Comparison of ENCODE assay signal across 8 cellular contexts in genomic region chr11:129279326-129280026, GRCh38.
DNase-seq lines count a peak whose midpoint lies in the region; ATAC-seq, FAIRE-seq and TF ChIP-seq lines count a peak whose summit lies in the region.

No MANE protein-coding gene starts in this region.

- no TSS peak for BruUV-seq in OCI-LY7 (replicated peaks; lab: Mats Ljungman, UMichigan)

- no peak; a peak in 1 of 5 replicates for TF ChIP-seq RAD21 in A549 (conservative IDR thresholded peaks at IDR 0.05 in 1 of 2, IDR thresholded peaks at IDR 0.05 in 1 of 2)

- 0% methylated on average over 5 of the region's 103 CpGs for WGBS in A549 (ENCODE audit: missing lambda C conversion rate)

- CTCF ChIA-PET in A549 (lab: Yijun Ruan, JAX), result interaction anchor here (1.5 to 1.7 kb wide), 3 partner anchors 53 to 172 kb away, joined by 3 to 7 read pairs (median 5); no protein-coding TSS in a partner anchor
- CTCF ChIA-PET in OCI-LY7 (lab: Charles Lee; ENCODE audit: unreplicated experiment), result no interaction called here

- ATAC-seq in A549 (peak; percentile 80 to 83), GM18909 (IDR thresholded peaks at IDR 0.05; ENCODE audit: poor library complexity, unreplicated experiment) (peak; percentile 67)
- ATAC-seq in stimulated activated naive CD8-positive, alpha-beta T cell treated with anti-CD3 and anti-CD28 coated beads, Interleukin-15, Interleukin-2, amounts not matched to agents 100 U/mL and 50 U/mL, for 24 hours, result peak; percentile 51

- H3K36me3 ChIP-seq in OCI-LY7 (ENCODE audit: insufficient read depth, low read length), result no peaks in the 10 kb centered on the region

- H3K4me3 Mint-ChIP-seq in nephron, result peak overlapping the region; percentile 81 to 88 (median 83)

- intact Hi-C loops in OCI-LY7 (cut with micrococcal nuclease; ENCODE audit: unreplicated experiment), result no loop called here

- H3K79me2 ChIP-seq in OCI-LY7 (ENCODE audit: insufficient read depth, low read depth, low read length), result no peaks in the 10 kb centered on the region

- peak overlapping the region; percentile 84 for H3K4me3 ChIP-seq in A549
- H3K4me3 ChIP-seq in OCI-LY7 (ENCODE audit: low read depth, low read length, poor library complexity, severe bottlenecking), result no peak overlapping the region

- FAIRE-seq in A549 (lab: Jason Lieb, UNC), result no peak

- H3K27me3 Mint-ChIP-seq in nephron (ENCODE audit: low read depth), result peaks cover 16% of the 10 kb centered on the region

- H3K27ac ChIP-seq in A549, result peak overlapping the region; percentile 79 to 96
- no peak overlapping the region for H3K27ac ChIP-seq in OCI-LY7 (ENCODE audit: low read depth, low read length, poor library complexity, severe bottlenecking)

- DNase-seq in A549 (ENCODE audit: low read depth in 1 of 2, low spot score in 1 of 2), result peak; percentile 57 to 68
- DNase-seq in HK-2 (ENCODE audit: unreplicated experiment), result peak; percentile 71
- DNase-seq in OCI-LY7 (ENCODE audit: low spot score), result no peak
- peak; percentile 63 for DNase-seq in activated effector memory CD4-positive, alpha-beta T cell treated with Interleukin-2 at 50 U/mL for 16 hours
- peak; percentile 39 for DNase-seq in fibroblast of the conjunctiva (ENCODE audit: low read depth)
- peak; percentile 74 for DNase-seq in stimulated activated naive CD8-positive, alpha-beta T cell treated with anti-CD3 and anti-CD28 coated beads, Interleukin-15, Interleukin-2, amounts not matched to agents 100 U/mL and 50 U/mL, for 24 hours

- H3K4me2 ChIP-seq in A549 (peak overlapping the region; percentile 88), OCI-LY7 (ENCODE audit: low read length) (no peak overlapping the region)

- no peaks in the 10 kb centered on the region for H3K9me2 ChIP-seq in OCI-LY7 (ENCODE audit: insufficient read depth, low read length)

- H2AFZ ChIP-seq in OCI-LY7 (ENCODE audit: low read length), result peak overlapping the region; percentile 24; the same call in 1 of the 2 replicates

- peaks cover 61% of the 10 kb centered on the region for H3K4me1 Mint-ChIP-seq in nephron

- H3K9me3 Mint-ChIP-seq in nephron, result no peaks in the 10 kb centered on the region

- H4K20me1 ChIP-seq in OCI-LY7 (ENCODE audit: insufficient read depth, low read length), result no peaks in the 10 kb centered on the region

- TF ChIP-seq POLR2A in A549 (IDR thresholded peaks at IDR 0.05; ENCODE audit: low read length), result peak; percentile 80

- peak overlapping the region; percentile 51 to 80 (median 60) for H3K27ac Mint-ChIP-seq in nephron

- H3K36me3 Mint-ChIP-seq in nephron (ENCODE audit: low read depth), result no peaks in the 10 kb centered on the region

- H3K9me3 ChIP-seq in A549 (no peaks in the 10 kb centered on the region), OCI-LY7 (ENCODE audit: low read length) (no peaks in the 10 kb centered on the region)

- peaks cover 54% of the 10 kb centered on the region for H3K4me1 ChIP-seq in A549
- no peaks in the 10 kb centered on the region for H3K4me1 ChIP-seq in OCI-LY7 (ENCODE audit: insufficient read depth, low read length, poor library complexity, severe bottlenecking)

- no peak for TF ChIP-seq EP300 in A549 (IDR thresholded peaks at IDR 0.05)

- POLR2A ChIA-PET in A549 (lab: Yijun Ruan, JAX) (interaction anchor here (1.0 kb wide), 1 partner anchor 52 kb away, joined by 3 read pairs; no protein-coding TSS in a partner anchor), OCI-LY7 (lab: Charles Lee) (no interaction called here)

- TF ChIP-seq CTCF in A549 (IDR thresholded peaks at IDR 0.05) (peak; percentile 21; the same call in 2 of the 3 replicates), OCI-LY7 (conservative IDR thresholded peaks at IDR 0.05; ENCODE audit: low read length) (no peak), nephron (IDR thresholded peaks at IDR 0.05; ENCODE audit: unreplicated experiment in 3 of 3) (no peak)

TF ChIP-seq in A549, 52 proteins besides CTCF, POLR2A, EP300 and RAD21 (continues in another document):
- TF ChIP-seq ZFP36 (IDR thresholded peaks at IDR 0.05; ENCODE audit: borderline replicate concordance, partially characterized antibody) (no peak), BHLHE40 (IDR thresholded peaks at IDR 0.05; ENCODE audit: low read depth, low read length) (peak; percentile 43; the same call in 1 of the 2 replicates), CEBPB (IDR thresholded peaks at IDR 0.05) (no peak), FOSB (CRISPR knock-in tag; IDR thresholded peaks at IDR 0.05) (no peak), JUN (IDR thresholded peaks at IDR 0.05) (peak in 1 of 2 experiments; percentile 61; a peak in 1 of 5 replicates), RARB (CRISPR knock-in tag; IDR thresholded peaks at IDR 0.05) (no peak), KDM5A (IDR thresholded peaks at IDR 0.05) (no peak), CHD2 (IDR thresholded peaks at IDR 0.05; ENCODE audit: low read length, partially characterized antibody) (no peak), ZSCAN20 (CRISPR knock-in tag; IDR thresholded peaks at IDR 0.05) (no peak), E2F6 (IDR thresholded peaks at IDR 0.05; ENCODE audit: borderline replicate concordance, low read depth) (peak; percentile 73; the same call in 1 of the 2 replicates), SREBF2 (IDR thresholded peaks at IDR 0.05) (no peak), FOSL2 (IDR thresholded peaks at IDR 0.05) (no peak), FOSL2 (CRISPR knock-in tag; IDR thresholded peaks at IDR 0.05) (no peak), MAX (IDR thresholded peaks at IDR 0.05) (peak; percentile 94), CHD4 (IDR thresholded peaks at IDR 0.05; ENCODE audit: borderline replicate concordance) (no peak), REST (IDR thresholded peaks at IDR 0.05) (no peak), HEYL (CRISPR knock-in tag; IDR thresholded peaks at IDR 0.05) (no peak), HES2 (IDR thresholded peaks at IDR 0.05) (no peak), HOXB13 (CRISPR knock-in tag; IDR thresholded peaks at IDR 0.05; ENCODE audit: low read depth) (no peak), RCOR1 (IDR thresholded peaks at IDR 0.05; ENCODE audit: low read depth, low read length) (no peak), NFE2L2 (conservative IDR thresholded peaks at IDR 0.05; ENCODE audit: low read length) (no peak), KDM1A (IDR thresholded peaks at IDR 0.05; ENCODE audit: low read depth) (no peak), USF2 (IDR thresholded peaks at IDR 0.05) (no peak), RNF2 (IDR thresholded peaks at IDR 0.05; ENCODE audit: borderline replicate concordance, low read depth) (no peak), RFX5 (IDR thresholded peaks at IDR 0.05) (no peak), PHF8 (IDR thresholded peaks at IDR 0.05; ENCODE audit: borderline replicate concordance, low read depth) (peak; percentile 39; the same call in 1 of the 2 replicates), CBX8 (IDR thresholded peaks at IDR 0.05) (no peak), MYC (IDR thresholded peaks at IDR 0.05; ENCODE audit: borderline replicate concordance, low read length) (0 out of 2 replicates have a peak, but pooled peaks have one; percentile 29)
